In genomic region chr15:85316244-85316934, GRCh38 we compare ENCODE assay signal across 10 cellular contexts.
DNase-seq lines count a peak whose midpoint lies in the region; ATAC-seq and TF ChIP-seq lines count a peak whose summit lies in the region.
"Had no signal": no experiment of that assay in that cellular context is flagged by ENCODE, and none has a peak within 500 bp of the region (broad histone marks: within the 10 kb centered on the region; RNA-seq: fewer than 3 reads in every experiment).

No MANE protein-coding gene starts in this region.

- DNase-seq in BJ (ENCODE audit: low read depth) (peak; percentile 98), HFF-Myc (ENCODE audit: extremely low read depth, low read depth) (peak; percentile 82), NAMALWA (ENCODE audit: low spot score) (no peak), T-helper 9 cell (no peak), DMS153 treated with DMSO at 0.1 percent for 48 hours (lab: John Stamatoyannopoulos, UW; ENCODE audit: unreplicated experiment) (no peak)
- DNase-seq in activated T-helper 2 cell treated with anti-CD3 and anti-CD28 coated beads, Interferon-gamma antibody, Interleukin-2, Interleukin-4, amounts not matched to agents 10 μg/mL and 5 μg/mL and 100 μg/mL, durations not matched to agents 14 hours and 24 hours and 36 hours (ENCODE audit: low spot score): peak; percentile 23
- DNase-seq: NCI-H446 treated with DMSO at 0.1 percent for 48 hours, T1000 had no signal

- no peaks in the 10 kb centered on the region for H3K36me3 ChIP-seq in BJ (ENCODE audit: control insufficient read depth, insufficient read depth, low read length)
- no peaks in the 10 kb centered on the region for H3K36me3 ChIP-seq in mucosa of rectum (ENCODE audit: control insufficient read depth in 2 of 2, insufficient read depth in 2 of 2, low read length in 2 of 2)

- H3K4me1 ChIP-seq in mucosa of rectum (ENCODE audit: control insufficient read depth in 2 of 2, insufficient read depth in 2 of 2, low read length in 2 of 2): peaks cover 26 to 30% of the 10 kb centered on the region in 2 donors

- H3K4me3 Mint-ChIP-seq in activated T-helper 2 cell treated with anti-CD3 and anti-CD28 coated beads, Interferon-gamma antibody, Interleukin-2, Interleukin-4, amounts not matched to agents 10 μg/mL and 5 μg/mL and 100 μg/mL, durations not matched to agents 14 hours and 24 hours and 36 hours (ENCODE audit: low read depth): peak overlapping the region; percentile 43

- peaks cover 11% of the 10 kb centered on the region for H3K36me3 Mint-ChIP-seq in activated T-helper 2 cell treated with anti-CD3 and anti-CD28 coated beads, Interferon-gamma antibody, Interleukin-2, Interleukin-4, amounts not matched to agents 10 μg/mL and 5 μg/mL and 100 μg/mL, durations not matched to agents 14 hours and 24 hours and 36 hours (ENCODE audit: low read depth)

- no peaks in the 10 kb centered on the region for H3K27me3 ChIP-seq in BJ (ENCODE audit: control insufficient read depth, insufficient read depth, low read length)
- no peaks in the 10 kb centered on the region for H3K27me3 ChIP-seq in mucosa of rectum (ENCODE audit: control insufficient read depth in 2 of 2, insufficient read depth in 2 of 2, low read length in 2 of 2)

- POLR2A ChIA-PET in BJ (lab: Charles Lee): interaction anchor here (0.5 to 0.7 kb wide), 3 partner anchors 42 to 265 kb away, joined by 3 read pairs; no protein-coding TSS in a partner anchor

- H3K4me1 Mint-ChIP-seq in activated T-helper 2 cell treated with anti-CD3 and anti-CD28 coated beads, Interferon-gamma antibody, Interleukin-2, Interleukin-4, amounts not matched to agents 10 μg/mL and 5 μg/mL and 100 μg/mL, durations not matched to agents 14 hours and 24 hours and 36 hours (ENCODE audit: low read depth): peaks cover 71% of the 10 kb centered on the region

- CTCF ChIA-PET in BJ (lab: Yijun Ruan, JAX): interaction anchor here (0.6 to 5.2 kb wide), 6 partner anchors 13 to 170 kb away, joined by 3 to 38 read pairs (median 4); no protein-coding TSS in a partner anchor

- TF ChIP-seq CTCF in BJ (IDR thresholded peaks at IDR 0.05; ENCODE audit: insufficient read depth, low read depth, low read length): 0 out of 2 replicates have a peak, but pooled peaks have one; percentile 8
- TF ChIP-seq CTCF in HFF-Myc (IDR thresholded peaks at IDR 0.05; ENCODE audit: low read depth, low read length, missing control alignments): no peak

- peak overlapping the region; percentile 94 for H3K27ac Mint-ChIP-seq in activated T-helper 2 cell treated with anti-CD3 and anti-CD28 coated beads, Interferon-gamma antibody, Interleukin-2, Interleukin-4, amounts not matched to agents 10 μg/mL and 5 μg/mL and 100 μg/mL, durations not matched to agents 14 hours and 24 hours and 36 hours

- no peaks in the 10 kb centered on the region for H3K9me3 ChIP-seq in mucosa of rectum (ENCODE audit: control insufficient read depth in 2 of 2, low read length in 2 of 2)

- H3K9me3 Mint-ChIP-seq in activated T-helper 2 cell treated with anti-CD3 and anti-CD28 coated beads, Interferon-gamma antibody, Interleukin-2, Interleukin-4, amounts not matched to agents 10 μg/mL and 5 μg/mL and 100 μg/mL, durations not matched to agents 14 hours and 24 hours and 36 hours: peaks cover 12% of the 10 kb centered on the region

- ATAC-seq in HG02642 (IDR thresholded peaks at IDR 0.05; ENCODE audit: poor library complexity, unreplicated experiment): no peak

- intact Hi-C loops in activated T-helper 2 cell treated with anti-CD3 and anti-CD28 coated beads, Interferon-gamma antibody, Interleukin-2, Interleukin-4, amounts not matched to agents 10 μg/mL and 5 μg/mL and 100 μg/mL, durations not matched to agents 14 hours and 24 hours and 36 hours (cut with micrococcal nuclease): loop anchor here (5.0 kb wide), 3 partner anchors 226 to 1331 kb away; no protein-coding TSS in a partner anchor

- no peak overlapping the region for H3K4me3 ChIP-seq in BJ (ENCODE audit: low read depth, low read length)
- no peak overlapping the region for H3K4me3 ChIP-seq in HFF-Myc (replicated peaks; ENCODE audit: low read depth, low read length)
- no peak overlapping the region for H3K4me3 ChIP-seq in mucosa of rectum (ENCODE audit: low read length in 2 of 2)

- peak overlapping the region; percentile 40 to 59 for H3K27ac ChIP-seq in mucosa of rectum (ENCODE audit: low read depth in 2 of 2, low read length in 2 of 2)

- no peaks in the 10 kb centered on the region for H3K27me3 Mint-ChIP-seq in activated T-helper 2 cell treated with anti-CD3 and anti-CD28 coated beads, Interferon-gamma antibody, Interleukin-2, Interleukin-4, amounts not matched to agents 10 μg/mL and 5 μg/mL and 100 μg/mL, durations not matched to agents 14 hours and 24 hours and 36 hours (ENCODE audit: low read depth)

- H3K9ac ChIP-seq in mucosa of rectum (ENCODE audit: low read depth in 1 of 2, low read length in 2 of 2): peak overlapping the region in 1 of 2 donors; percentile 17

Comparison
In these comparisons a context has a peak if more than half of its experiments do, and no peak if none do; other contexts are left out.
1. DNase-seq: peak in BJ (single experiment), HFF-Myc (single experiment) and activated T-helper 2 cell treated with anti-CD3 and anti-CD28 coated beads, Interferon-gamma antibody, Interleukin-2, Interleukin-4, amounts not matched to agents 10 μg/mL and 5 μg/mL and 100 μg/mL, durations not matched to agents 14 hours and 24 hours and 36 hours (single experiment); none in NAMALWA (single experiment), T-helper 9 cell (single experiment) and DMS153 treated with DMSO at 0.1 percent for 48 hours (single experiment).